1 cellular context compared by ENCODE assay signal in genomic region chr3:123075359-123075758, GRCh38.
TF ChIP-seq lines count a peak whose summit lies in the region.

No MANE protein-coding gene starts in this region.

TF ChIP-seq in IMR-90, 13 proteins besides CTCF, POLR2A, EP300 and RAD21 (continued from another document):
- TF ChIP-seq, protein P1, sequence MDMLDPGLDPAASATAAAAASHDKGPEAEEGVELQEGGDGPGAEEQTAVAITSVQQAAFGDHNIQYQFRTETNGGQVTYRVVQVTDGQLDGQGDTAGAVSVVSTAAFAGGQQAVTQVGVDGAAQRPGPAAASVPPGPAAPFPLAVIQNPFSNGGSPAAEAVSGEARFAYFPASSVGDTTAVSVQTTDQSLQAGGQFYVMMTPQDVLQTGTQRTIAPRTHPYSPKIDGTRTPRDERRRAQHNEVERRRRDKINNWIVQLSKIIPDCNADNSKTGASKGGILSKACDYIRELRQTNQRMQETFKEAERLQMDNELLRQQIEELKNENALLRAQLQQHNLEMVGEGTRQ (IDR thresholded peaks at IDR 0.05; ENCODE audit: low read depth, low read length): no peak
- TF ChIP-seq BHLHE40 (IDR thresholded peaks at IDR 0.05; ENCODE audit: low read depth, low read length): no peak
- no peak for TF ChIP-seq MAFK (IDR thresholded peaks at IDR 0.05; ENCODE audit: low read depth, low read length)
